34 cellular contexts compared by ENCODE assay signal in the genomic region with DNA sequence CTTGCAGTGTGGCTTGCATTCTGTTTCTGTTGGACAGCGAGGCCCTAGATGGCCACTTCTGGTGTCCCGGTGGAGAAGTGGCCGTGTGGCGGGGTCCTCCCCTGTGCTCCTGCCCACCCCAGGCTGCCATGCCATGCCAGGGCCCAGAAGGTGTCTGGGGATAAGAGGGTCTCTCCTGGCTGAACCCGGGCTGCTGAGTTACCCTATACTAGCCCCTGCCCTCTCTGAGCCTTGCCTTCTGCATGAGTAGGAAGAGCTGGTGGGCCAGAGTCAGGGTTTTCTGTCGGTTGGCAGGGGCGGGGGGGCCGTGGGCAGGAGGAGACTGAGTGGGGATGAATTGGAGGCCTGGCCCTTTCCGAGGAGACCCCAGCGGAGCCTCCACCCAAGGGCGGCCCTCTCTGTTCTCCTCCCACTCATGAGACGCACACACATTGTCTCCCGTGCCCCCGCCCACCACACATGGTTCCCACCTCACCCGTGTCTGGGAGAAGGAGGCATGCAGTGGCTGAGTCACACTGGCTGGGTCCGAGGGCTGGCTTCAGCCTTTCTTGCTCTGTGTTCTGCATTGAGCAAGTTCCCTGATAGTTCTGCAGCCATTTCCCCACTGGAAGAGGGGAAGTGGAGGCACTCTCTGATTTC. TPM values are rescaled to one million over a fixed set of nuclear protein-coding genes. Genes with fewer than 3 reads are reported as not detected.
"Had no signal": no experiment of that assay in that cellular context is flagged by ENCODE, and none has a peak within 500 bp of the region (broad histone marks: within the 10 kb centered on the region; RNA-seq: fewer than 3 reads in every experiment).

No MANE protein-coding gene starts in this region.

- ATAC-seq: activated CD4-positive, alpha-beta T cell treated with anti-CD3 and anti-CD28 coated beads for 36 hours; activated CD8-positive, alpha-beta memory T cell treated with anti-CD3 and anti-CD28 coated beads, Interleukin-2, amount 10 ng/mL, durations not matched to agents 7 days and 5 days; activated CD8-positive, alpha-beta T cell treated with anti-CD3 and anti-CD28 coated beads, Interleukin-2, amount 10 ng/mL, durations not matched to agents 7 days and 5 days; activated naive CD8-positive, alpha-beta T cell treated with anti-CD3 and anti-CD28 coated beads, Interleukin-2, amount 50 U/mL, for 24 hours; body of pancreas; effector memory CD8-positive, alpha-beta T cell; foreskin keratinocyte; gastrocnemius medialis; T-cell; T-helper 17 cell had no signal

- H3K27ac Mint-ChIP-seq: activated CD4-positive, alpha-beta memory T cell treated with anti-CD3 and anti-CD28 coated beads for 36 hours; activated CD4-positive, alpha-beta T cell treated with anti-CD3 and anti-CD28 coated beads for 36 hours; activated CD4-positive, alpha-beta T cell treated with anti-CD3 and anti-CD28 coated beads, Interleukin-2, amount 10 ng/mL, durations not matched to agents 24 days and 14 days; activated CD8-positive, alpha-beta memory T cell treated with anti-CD3 and anti-CD28 coated beads, Interleukin-2, amount 10 ng/mL, durations not matched to agents 7 days and 5 days; activated CD8-positive, alpha-beta T cell treated with anti-CD3 and anti-CD28 coated beads, Interleukin-2, amount 10 ng/mL, durations not matched to agents 7 days and 5 days; activated naive CD4-positive, alpha-beta T cell treated with anti-CD3 and anti-CD28 coated beads for 36 hours; activated naive CD4-positive, alpha-beta T cell treated with anti-CD3 and anti-CD28 coated beads, Interleukin-2, amount 50 U/mL, for 24 hours; activated naive CD8-positive, alpha-beta T cell treated with anti-CD3 and anti-CD28 coated beads for 36 hours; activated naive CD8-positive, alpha-beta T cell treated with anti-CD3 and anti-CD28 coated beads, Interleukin-2, amount 50 U/mL, for 24 hours; activated T-helper 1 cell treated with anti-CD3 and anti-CD28 coated beads, Interleukin-12 subunit alpha, Interleukin-12 subunit beta, Interleukin-2, Interleukin-4 antibody, amounts not matched to agents 30 ng/mL and 10 ng/mL and 1 ng/mL, durations not matched to agents 14 hours and 24 hours and 36 hours; activated T-helper 2 cell treated with anti-CD3 and anti-CD28 coated beads, Interferon-gamma antibody, Interleukin-2, Interleukin-4, amounts not matched to agents 10 μg/mL and 5 μg/mL and 100 μg/mL, durations not matched to agents 14 hours and 24 hours and 36 hours; effector memory CD8-positive, alpha-beta T cell; T-cell; T-helper 17 cell; T-helper 2 cell treated with Interferon-gamma antibody and Interleukin-4, amounts not matched to agents 5 μg/mL and 100 μg/mL, for 36 hours had no signal

- H3K27ac ChIP-seq: adrenal gland, body of pancreas, esophagus muscularis mucosa, foreskin keratinocyte, gastrocnemius medialis had no signal

- H3K27me3 ChIP-seq: adrenal gland, body of pancreas had no signal

- H3K4me3 ChIP-seq: adrenal gland, body of pancreas, esophagus muscularis mucosa, gastrocnemius medialis had no signal

- H3K9me3 Mint-ChIP-seq: activated CD4-positive, alpha-beta memory T cell treated with anti-CD3 and anti-CD28 coated beads for 36 hours; activated CD4-positive, alpha-beta T cell treated with anti-CD3 and anti-CD28 coated beads, Interleukin-2, amount 10 ng/mL, durations not matched to agents 24 days and 14 days; activated naive CD4-positive, alpha-beta T cell treated with anti-CD3 and anti-CD28 coated beads for 36 hours; activated naive CD4-positive, alpha-beta T cell treated with anti-CD3 and anti-CD28 coated beads, Interleukin-2, amount 50 U/mL, for 24 hours; activated naive CD8-positive, alpha-beta T cell treated with anti-CD3 and anti-CD28 coated beads for 36 hours; activated naive CD8-positive, alpha-beta T cell treated with anti-CD3 and anti-CD28 coated beads, Interleukin-2, amount 50 U/mL, for 24 hours; activated T-helper 1 cell treated with anti-CD3 and anti-CD28 coated beads, Interleukin-12 subunit alpha, Interleukin-12 subunit beta, Interleukin-2, Interleukin-4 antibody, amounts not matched to agents 30 ng/mL and 10 ng/mL and 1 ng/mL, durations not matched to agents 14 hours and 24 hours and 36 hours; activated T-helper 2 cell treated with anti-CD3 and anti-CD28 coated beads, Interferon-gamma antibody, Interleukin-2, Interleukin-4, amounts not matched to agents 10 μg/mL and 5 μg/mL and 100 μg/mL, durations not matched to agents 14 hours and 24 hours and 36 hours; effector memory CD8-positive, alpha-beta T cell; T-cell; T-helper 2 cell treated with Interferon-gamma antibody and Interleukin-4, amounts not matched to agents 5 μg/mL and 100 μg/mL, for 36 hours had no signal

- H3K4me1 Mint-ChIP-seq: activated CD4-positive, alpha-beta T cell treated with anti-CD3 and anti-CD28 coated beads, Interleukin-2, amount 10 ng/mL, durations not matched to agents 24 days and 14 days; activated naive CD4-positive, alpha-beta T cell treated with anti-CD3 and anti-CD28 coated beads, Interleukin-2, amount 50 U/mL, for 24 hours; activated naive CD8-positive, alpha-beta T cell treated with anti-CD3 and anti-CD28 coated beads for 36 hours; T-cell had no signal

- H3K4me3 Mint-ChIP-seq: activated CD4-positive, alpha-beta memory T cell treated with anti-CD3 and anti-CD28 coated beads for 36 hours; activated CD4-positive, alpha-beta T cell treated with anti-CD3 and anti-CD28 coated beads for 36 hours; activated CD4-positive, alpha-beta T cell treated with anti-CD3 and anti-CD28 coated beads, Interleukin-2, amount 10 ng/mL, durations not matched to agents 24 days and 14 days; activated CD8-positive, alpha-beta memory T cell treated with anti-CD3 and anti-CD28 coated beads, Interleukin-2, amount 10 ng/mL, durations not matched to agents 7 days and 5 days; activated CD8-positive, alpha-beta T cell treated with anti-CD3 and anti-CD28 coated beads, Interleukin-2, amount 10 ng/mL, durations not matched to agents 7 days and 5 days; activated naive CD4-positive, alpha-beta T cell treated with anti-CD3 and anti-CD28 coated beads for 36 hours; activated naive CD4-positive, alpha-beta T cell treated with anti-CD3 and anti-CD28 coated beads, Interleukin-2, amount 50 U/mL, for 24 hours; activated naive CD8-positive, alpha-beta T cell treated with anti-CD3 and anti-CD28 coated beads for 36 hours; activated naive CD8-positive, alpha-beta T cell treated with anti-CD3 and anti-CD28 coated beads, Interleukin-2, amount 50 U/mL, for 24 hours; activated T-helper 1 cell treated with anti-CD3 and anti-CD28 coated beads, Interleukin-12 subunit alpha, Interleukin-12 subunit beta, Interleukin-2, Interleukin-4 antibody, amounts not matched to agents 30 ng/mL and 10 ng/mL and 1 ng/mL, durations not matched to agents 14 hours and 24 hours and 36 hours; effector memory CD8-positive, alpha-beta T cell; T-cell; T-helper 17 cell; T-helper 2 cell treated with Interferon-gamma antibody and Interleukin-4, amounts not matched to agents 5 μg/mL and 100 μg/mL, for 36 hours had no signal

- H3K36me3 ChIP-seq: adrenal gland, esophagus muscularis mucosa, gastrocnemius medialis had no signal

- H3K4me1 ChIP-seq: adrenal gland, body of pancreas, esophagus muscularis mucosa, foreskin keratinocyte, gastrocnemius medialis had no signal

- H3K36me3 Mint-ChIP-seq: activated CD4-positive, alpha-beta memory T cell treated with anti-CD3 and anti-CD28 coated beads for 36 hours; activated CD8-positive, alpha-beta memory T cell treated with anti-CD3 and anti-CD28 coated beads, Interleukin-2, amount 10 ng/mL, durations not matched to agents 7 days and 5 days; activated naive CD4-positive, alpha-beta T cell treated with anti-CD3 and anti-CD28 coated beads, Interleukin-2, amount 50 U/mL, for 24 hours; activated naive CD8-positive, alpha-beta T cell treated with anti-CD3 and anti-CD28 coated beads for 36 hours; T-cell had no signal

- H3K9me3 ChIP-seq: adrenal gland, body of pancreas, esophagus muscularis mucosa, gastrocnemius medialis had no signal

- DNase-seq: activated CD4-positive, alpha-beta memory T cell treated with anti-CD3 and anti-CD28 coated beads for 36 hours; activated CD4-positive, alpha-beta T cell treated with anti-CD3 and anti-CD28 coated beads for 36 hours; activated CD4-positive, alpha-beta T cell treated with anti-CD3 and anti-CD28 coated beads, Interleukin-2, amount 10 ng/mL, durations not matched to agents 24 days and 14 days; activated CD4-positive, CD25-positive, alpha-beta regulatory T cell; activated CD4-positive, CD25-positive, alpha-beta regulatory T cell treated with anti-CD3 and anti-CD28 coated beads, Interleukin-2, amount 50 U/mL, for 72 hours; activated CD8-positive, alpha-beta memory T cell treated with anti-CD3 and anti-CD28 coated beads, Interleukin-2, amount 10 ng/mL, durations not matched to agents 7 days and 5 days; activated CD8-positive, alpha-beta memory T cell treated with anti-CD3 and anti-CD28 coated beads, Interleukin-2, amount 50 U/mL, for 4 hours; activated CD8-positive, alpha-beta T cell treated with anti-CD3 and anti-CD28 coated beads, Interleukin-2, amount 10 ng/mL, durations not matched to agents 7 days and 5 days; activated effector memory CD4-positive, alpha-beta T cell treated with anti-CD3 and anti-CD28 coated beads, Interleukin-2, amount 50 U/mL, for 16 hours; activated naive CD4-positive, alpha-beta T cell treated with anti-CD3 and anti-CD28 coated beads for 36 hours; activated naive CD8-positive, alpha-beta T cell treated with anti-CD3 and anti-CD28 coated beads for 36 hours; activated naive CD8-positive, alpha-beta T cell treated with anti-CD3 and anti-CD28 coated beads, Interleukin-2, amount 50 U/mL, for 24 hours; activated T-cell treated with anti-CD3 and anti-CD28 coated beads, Interleukin-2, amount 50 U/mL, for 1 hour; activated T-cell treated with anti-CD3 and anti-CD28 coated beads, Interleukin-2, amount 50 U/mL, for 48 hours; adrenal gland; aorta; body of pancreas; cortex of kidney; dermis blood vessel endothelial cell; effector CD4-positive, alpha-beta T cell; effector memory CD8-positive, alpha-beta T cell; erythroblast; foreskin keratinocyte; gastrocnemius medialis; T-cell; T-helper 17 cell; T1000 had no signal

- FAIRE-seq: colon had no signal

RNA-seq across cellular contexts. Expression of a gene that starts 24.6 kb away (rescaled TPM):
- total RNA-seq: activated CD4-positive, alpha-beta memory T cell treated with anti-CD3 and anti-CD28 coated beads for 36 hours; activated CD4-positive, alpha-beta T cell treated with anti-CD3 and anti-CD28 coated beads for 36 hours; activated CD8-positive, alpha-beta memory T cell treated with anti-CD3 and anti-CD28 coated beads for 36 hours; activated naive CD4-positive, alpha-beta T cell treated with anti-CD3 and anti-CD28 coated beads for 36 hours; activated naive CD8-positive, alpha-beta T cell treated with anti-CD3 and anti-CD28 coated beads for 36 hours; T-cell; T-helper 17 cell had no signal
- polyA plus RNA-seq: aorta had no signal
